In genomic region chr17:29042679-29043538, GRCh38 we compare ENCODE assay signal across 9 cellular contexts. TPM values are rescaled to one million over a fixed set of nuclear protein-coding genes. Genes with fewer than 3 reads are reported as not detected.
DNase-seq lines count a peak whose midpoint lies in the region; ATAC-seq, FAIRE-seq and TF ChIP-seq lines count a peak whose summit lies in the region.
"Had no signal": no experiment of that assay in that cellular context is flagged by ENCODE, and none has a peak within 500 bp of the region (broad histone marks: within the 10 kb centered on the region; RNA-seq: fewer than 3 reads in every experiment).

A gene with protein sequence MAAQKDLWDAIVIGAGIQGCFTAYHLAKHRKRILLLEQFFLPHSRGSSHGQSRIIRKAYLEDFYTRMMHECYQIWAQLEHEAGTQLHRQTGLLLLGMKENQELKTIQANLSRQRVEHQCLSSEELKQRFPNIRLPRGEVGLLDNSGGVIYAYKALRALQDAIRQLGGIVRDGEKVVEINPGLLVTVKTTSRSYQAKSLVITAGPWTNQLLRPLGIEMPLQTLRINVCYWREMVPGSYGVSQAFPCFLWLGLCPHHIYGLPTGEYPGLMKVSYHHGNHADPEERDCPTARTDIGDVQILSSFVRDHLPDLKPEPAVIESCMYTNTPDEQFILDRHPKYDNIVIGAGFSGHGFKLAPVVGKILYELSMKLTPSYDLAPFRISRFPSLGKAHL (plus strand): TSS chr17:29043141. CDS start chr17:29043226, 85 bp downstream.

- no peaks in the 10 kb centered on the region for H3K9me3 ChIP-seq in left lung

- TF ChIP-seq POLR2A in GM12892 (IDR thresholded peaks at IDR 0.05; ENCODE audit: low read depth, low read length) = no peak

- peak; percentile 68 for ATAC-seq in left lung

- H3K27ac ChIP-seq in left lung = peak within 1 kb of the TSS in 1 of 2 donors; percentile 71

- no peak for TF ChIP-seq CTCF in left lung (IDR thresholded peaks at IDR 0.05)

- no peaks in the 10 kb centered on the region for H3K36me3 ChIP-seq in left lung

- peaks cover 6 to 15% of the 10 kb centered on the region in 2 donors for H3K4me1 ChIP-seq in left lung

- intact Hi-C loops in left lung (cut with DNase I) = no loop called here

- H3K27me3 ChIP-seq in left lung = peaks cover 0 to 9% of the 10 kb centered on the region in 2 donors

- H3K4me3 ChIP-seq in left lung = no peak within 1 kb of the TSS

- DNase-seq in HK-2 (ENCODE audit: unreplicated experiment) (peak; percentile 39), NCI-H2227 treated with DMSO at 0.1 percent for 48 hours (lab: John Stamatoyannopoulos, UW) (peak; percentile 94), brain pericyte (ENCODE audit: low read depth, low spot score) (peak; percentile 45), left lung (peak in 1 of 2 donors; percentile 49), OCI-M2 (lab: John Stamatoyannopoulos, UW; ENCODE audit: unreplicated experiment) (no peak), activated gamma-delta T cell (lab: John Stamatoyannopoulos, UW) (no peak), GM12892 (ENCODE audit: insufficient read length) (no peak)
- no peak for DNase-seq in stimulated activated naive CD4-positive, alpha-beta T cell treated with Interleukin-2 at 50 U/mL for 16 hours (lab: John Stamatoyannopoulos, UW)

- no peak for FAIRE-seq in GM12892 (lab: Jason Lieb, UNC)
- FAIRE-seq: TTC549 had no signal

RNA-seq across cellular contexts. Expression of the gene that starts here (rescaled TPM):
- 1 to 10 TPM; 1.1 to 1.3 TPM for total RNA-seq in left lung
- 1.3 TPM for polyA plus RNA-seq in GM12892 (2012; ENCODE audit: missing spikeins)

Comparison
In these comparisons a context has a peak if more than half of its experiments do, and no peak if none do; other contexts are left out.
1. DNase-seq: peak in HK-2 (single experiment), NCI-H2227 treated with DMSO at 0.1 percent for 48 hours (single experiment) and brain pericyte (single experiment); none in stimulated activated naive CD4-positive, alpha-beta T cell treated with Interleukin-2 at 50 U/mL for 16 hours (single experiment), OCI-M2 (single experiment), activated gamma-delta T cell (single experiment) and GM12892 (single experiment).